8 cellular contexts compared by ENCODE assay signal in genomic region chr4:105714071-105714521, GRCh38. TPM values are rescaled to one million over a fixed set of nuclear protein-coding genes. Genes with fewer than 3 reads are reported as not detected.
DNase-seq lines count a peak whose midpoint lies in the region; ATAC-seq and TF ChIP-seq lines count a peak whose summit lies in the region.

No MANE protein-coding gene starts in this region.

- CTCF ChIA-PET in OCI-LY7 (lab: Charles Lee; ENCODE audit: unreplicated experiment): interaction anchor here (0.7 kb wide), 1 partner anchor 584 kb away, joined by 3 read pairs; no protein-coding TSS in a partner anchor

- ATAC-seq in GM18517 (IDR thresholded peaks at IDR 0.05; ENCODE audit: unreplicated experiment) (peak; percentile 68), HG02884 (IDR thresholded peaks at IDR 0.05; ENCODE audit: unreplicated experiment) (peak; percentile 64), natural killer cell (no peak)

- H3K27ac ChIP-seq in OCI-LY7 (ENCODE audit: low read depth, low read length, poor library complexity, severe bottlenecking): no peak overlapping the region
- peak overlapping the region; percentile 84 for H3K27ac ChIP-seq in mesenchymal stem cell (ENCODE audit: low read length, poor library complexity, severe bottlenecking)

- peaks cover 49% of the 10 kb centered on the region for H3K79me2 ChIP-seq in OCI-LY7 (ENCODE audit: insufficient read depth, low read depth, low read length)

- intact Hi-C loops in OCI-LY7 (cut with micrococcal nuclease; ENCODE audit: unreplicated experiment) (loop anchor here (2.0 to 10.0 kb wide), 2 partner anchors 193 to 601 kb away; partner anchors contain the start of genes AIMP1 and TBCK), natural killer cell (cut with micrococcal nuclease) (no loop called here)

- TF ChIP-seq CTCF in OCI-LY7 (conservative IDR thresholded peaks at IDR 0.05; ENCODE audit: low read length): no peak
- TF ChIP-seq CTCF in natural killer cell (IDR thresholded peaks at IDR 0.05): no peak

- H3K9me3 ChIP-seq in OCI-LY7 (ENCODE audit: low read length): no peaks in the 10 kb centered on the region
- no peaks in the 10 kb centered on the region for H3K9me3 ChIP-seq in mesenchymal stem cell (ENCODE audit: control insufficient read depth, low read length)

- no peak overlapping the region for H2AK5ac ChIP-seq in mesenchymal stem cell (ENCODE audit: low read length, severe bottlenecking)

- no peak overlapping the region for H2BK15ac ChIP-seq in mesenchymal stem cell (ENCODE audit: low read depth, poor library complexity, severe bottlenecking)

- H3K4me1 ChIP-seq in OCI-LY7 (ENCODE audit: insufficient read depth, low read length, poor library complexity, severe bottlenecking) (peaks cover 21% of the 10 kb centered on the region), mesenchymal stem cell (ENCODE audit: control insufficient read depth, insufficient read depth, low read depth, low read length) (no peaks in the 10 kb centered on the region)

- H2BK5ac ChIP-seq in mesenchymal stem cell (ENCODE audit: low read depth, low read length, poor library complexity, severe bottlenecking): no peak overlapping the region

- H3K9me2 ChIP-seq in OCI-LY7 (ENCODE audit: insufficient read depth, low read length): no peaks in the 10 kb centered on the region

- H3K9me3 Mint-ChIP-seq in natural killer cell: no peaks in the 10 kb centered on the region

- H3K4me3 Mint-ChIP-seq in natural killer cell: no peak overlapping the region

- no peak overlapping the region for H3K4ac ChIP-seq in mesenchymal stem cell (ENCODE audit: low read depth in 1 of 2, low read length in 2 of 2)

- H3K23ac ChIP-seq in mesenchymal stem cell (ENCODE audit: low read length in 2 of 2): no peak overlapping the region

- no peak overlapping the region for H4K8ac ChIP-seq in mesenchymal stem cell (ENCODE audit: low read length)

- H3K36me3 ChIP-seq in OCI-LY7 (ENCODE audit: insufficient read depth, low read length) (peaks cover 5% of the 10 kb centered on the region; the same call in 1 of the 2 replicates), mesenchymal stem cell (ENCODE audit: control insufficient read depth in 1 of 2, insufficient read depth in 2 of 2, low read depth in 1 of 2, low read length in 2 of 2) (peaks cover 1 to 3% of the 10 kb centered on the region in 2 experiments)

- peak overlapping the region; percentile 57 for H3K9ac ChIP-seq in mesenchymal stem cell (ENCODE audit: low read length)

- no peak overlapping the region for H3K14ac ChIP-seq in mesenchymal stem cell (ENCODE audit: low read length in 2 of 2)

- H3K27me3 ChIP-seq in mesenchymal stem cell (ENCODE audit: control insufficient read depth in 1 of 2, insufficient read depth in 1 of 2, low read length in 2 of 2): no peaks in the 10 kb centered on the region

- no TSS peak for BruUV-seq in OCI-LY7 (replicated peaks; lab: Mats Ljungman, UMichigan)

- DNase-seq in OCI-LY7 (ENCODE audit: low spot score) (peak; percentile 52), mesenchymal stem cell (no peak), SHP77 treated with DMSO at 0.1 percent for 48 hours (lab: John Stamatoyannopoulos, UW) (no peak), natural killer cell (no peak), activated gamma-delta T cell (lab: John Stamatoyannopoulos, UW) (no peak)
- DNase-seq in stimulated activated naive CD4-positive, alpha-beta T cell treated with Interleukin-2 at 50 U/mL for 16 hours (lab: John Stamatoyannopoulos, UW): no peak

- H3K4me2 ChIP-seq in OCI-LY7 (ENCODE audit: low read length) (peak overlapping the region; percentile 74), mesenchymal stem cell (ENCODE audit: low read length, poor library complexity, severe bottlenecking) (peak overlapping the region; percentile 53)

- no peak overlapping the region for H2BK120ac ChIP-seq in mesenchymal stem cell (ENCODE audit: low read depth, low read length)

- H3K27me3 Mint-ChIP-seq in natural killer cell (ENCODE audit: low read depth in 2 of 2): no peaks in the 10 kb centered on the region

- H4K91ac ChIP-seq in mesenchymal stem cell (ENCODE audit: low read length): no peak overlapping the region

- no peak overlapping the region for H2BK12ac ChIP-seq in mesenchymal stem cell (ENCODE audit: low read length in 2 of 2)

- POLR2A ChIA-PET in OCI-LY7 (lab: Charles Lee): interaction anchor here (0.6 to 1.7 kb wide), 5 partner anchors 8 to 634 kb away, joined by 3 to 5 read pairs (median 4); partner anchors contain the start of gene PPA2

- H3K27ac Mint-ChIP-seq in natural killer cell: no peak overlapping the region

- no peaks in the 10 kb centered on the region for H3K36me3 Mint-ChIP-seq in natural killer cell

- WGBS in mesenchymal stem cell: 87% methylated on average over 5 of the region's 5 CpGs

- H4K20me1 ChIP-seq in OCI-LY7 (ENCODE audit: insufficient read depth, low read length): peaks cover 14% of the 10 kb centered on the region

- H2AFZ ChIP-seq in OCI-LY7 (ENCODE audit: low read length) (no peak overlapping the region), mesenchymal stem cell (ENCODE audit: low read depth, low read length) (no peak overlapping the region)

- H3K4me3 ChIP-seq in OCI-LY7 (ENCODE audit: low read depth, low read length, poor library complexity, severe bottlenecking) (peak overlapping the region; percentile 36), mesenchymal stem cell (ENCODE audit: insufficient read depth in 1 of 2, low read depth in 1 of 2, low read length in 2 of 2) (peak overlapping the region in 1 of 2 experiments; percentile 32)

- peaks cover 4% of the 10 kb centered on the region in 2 donors for H3K4me1 Mint-ChIP-seq in natural killer cell

- no peak overlapping the region for H3K18ac ChIP-seq in mesenchymal stem cell (ENCODE audit: low read depth in 1 of 2, low read length in 2 of 2)

- H3K79me1 ChIP-seq in mesenchymal stem cell (replicated peaks; ENCODE audit: low read length, poor library complexity, severe bottlenecking): peaks cover 16% of the 10 kb centered on the region

RNA-seq across cellular contexts. Expression of gene GSTCD, which starts 5.5 kb away (rescaled TPM):
- 20.2 and 24.0 TPM in 2 replicates for total RNA-seq in OCI-LY7 (2014; rRNA removed; shearing (Covaris generic))
- total RNA-seq in OCI-LY7 (2022): 22.3 and 25.0 TPM in 2 replicates
- polyA plus RNA-seq in mesenchymal stem cell (2013, experiment 1 of 2): 3.9 TPM
- polyA plus RNA-seq in mesenchymal stem cell (2013, experiment 2 of 2): 3.2 TPM
- 1 to 10 TPM; 5.6 to 7.7 (median 6.2) TPM for total RNA-seq in natural killer cell

RNA-seq across cellular contexts. Expression of gene INTS12, which starts 5.6 kb away (rescaled TPM):
- 10.0 and 14.4 TPM in 2 replicates for total RNA-seq in OCI-LY7 (2014; rRNA removed; shearing (Covaris generic))
- total RNA-seq in OCI-LY7 (2022) (19.4 and 20.0 TPM in 2 replicates), natural killer cell (10 to 100 TPM; 19.4 to 22.8 (median 19.9) TPM)
- polyA plus RNA-seq in mesenchymal stem cell (2013, experiment 1 of 2): 23.5 TPM
- polyA plus RNA-seq in mesenchymal stem cell (2013, experiment 2 of 2): 23.9 TPM

Comparison
In these comparisons a context has a peak if more than half of its experiments do, and no peak if none do; other contexts are left out.
1. ATAC-seq: peak in GM18517 (single experiment) and HG02884 (single experiment); none in natural killer cell (0 of 3).